9 cellular contexts compared by ENCODE assay signal in the genomic region with DNA sequence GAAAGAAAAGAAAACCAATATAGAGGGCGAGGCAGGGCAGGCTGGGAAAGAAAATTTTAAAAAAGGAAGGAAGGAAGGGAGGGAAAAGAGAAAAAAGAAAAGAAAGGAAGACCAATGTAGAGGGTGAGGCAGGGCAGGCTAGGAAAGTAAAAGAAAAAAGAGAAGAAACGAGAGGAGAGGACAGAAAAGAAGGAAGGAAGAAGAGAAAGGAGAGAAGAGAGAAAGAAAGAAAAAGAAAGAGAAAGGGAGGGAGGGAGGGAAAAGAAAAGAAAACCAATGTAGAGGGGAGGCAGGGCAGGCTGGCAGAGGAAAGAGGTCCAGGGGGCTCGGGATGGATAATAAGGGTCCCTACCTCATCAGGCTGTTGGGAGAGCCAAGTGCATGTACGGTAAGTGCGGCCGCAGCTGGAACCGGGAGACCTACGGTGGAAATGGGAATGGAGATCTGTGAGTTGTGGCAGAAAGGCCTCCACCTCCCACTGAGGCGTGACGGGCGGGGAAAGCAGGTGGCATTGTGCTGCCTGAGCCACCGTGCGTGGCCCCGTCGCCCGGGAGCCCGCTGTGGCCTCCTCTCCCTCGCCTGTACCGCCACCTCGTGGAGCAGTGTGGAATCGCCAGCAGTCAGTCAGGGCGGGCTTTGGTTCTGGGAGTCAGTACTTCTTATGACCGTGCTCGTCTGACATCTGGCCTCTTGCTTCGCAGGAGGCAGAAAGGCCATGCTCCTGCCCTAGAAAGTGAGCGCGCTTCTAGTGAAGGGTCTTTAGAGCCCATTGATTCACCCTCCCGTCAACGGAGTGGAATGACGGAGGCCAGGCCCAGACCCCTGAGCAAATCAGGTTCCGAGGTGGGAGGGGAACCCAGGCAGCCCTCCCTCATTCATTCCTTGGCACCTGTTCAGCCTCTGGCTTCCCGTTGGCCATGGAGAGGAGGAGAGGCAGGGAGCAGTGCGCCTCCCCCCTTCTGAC. TPM values are rescaled to one million over a fixed set of nuclear protein-coding genes. Genes with fewer than 3 reads are reported as not detected.
DNase-seq lines count a peak whose midpoint lies in the region; ATAC-seq and TF ChIP-seq lines count a peak whose summit lies in the region.
"Had no signal": no experiment of that assay in that cellular context is flagged by ENCODE, and none has a peak within 500 bp of the region (broad histone marks: within the 10 kb centered on the region; RNA-seq: fewer than 3 reads in every experiment).

No MANE protein-coding gene starts in this region.

- H3K27me3 Mint-ChIP-seq in CD4-positive, CD25-positive, alpha-beta regulatory T cell, result peaks cover 45% of the 10 kb centered on the region

- peak; percentile 81 to 89 (median 87) for DNase-seq in CD4-positive, CD25-positive, alpha-beta regulatory T cell
- DNase-seq in NCI-H82 (lab: John Stamatoyannopoulos, UW) (peak; percentile 92), dorsolateral prefrontal cortex (peak; percentile 69 to 91 (median 79)), lung (ENCODE audit: low spot score) (peak; percentile 90)
- peak; percentile 91 to 96 for DNase-seq in activated CD4-positive, alpha-beta T cell treated with anti-CD3 and anti-CD28 coated beads, Interleukin-2, amount 50 U/mL, for 4 hours
- DNase-seq in stimulated activated CD8-positive, alpha-beta memory T cell treated with anti-CD3 and anti-CD28 coated beads, Interleukin-12 subunit alpha, Interleukin-12 subunit beta, amount 100 ng/mL, for 1 hour (ENCODE audit: low read depth), result peak; percentile 89

- WGBS in lung, 2 donors, result 12% methylated on average over 33 of the region's 33 CpGs

- peak; percentile 98 to 100 for ATAC-seq in CD4-positive, CD25-positive, alpha-beta regulatory T cell (ENCODE audit: low read depth in 2 of 2)
- peak; percentile 92 for ATAC-seq in GM19438 (IDR thresholded peaks at IDR 0.05; ENCODE audit: low read depth, unreplicated experiment)
- peak; percentile 83 for ATAC-seq in HG03571 (IDR thresholded peaks at IDR 0.05; ENCODE audit: unreplicated experiment)
- peak; percentile 98 for ATAC-seq in lung (ENCODE audit: insufficient read depth, low FRiP score)

- H3K27me3 ChIP-seq in CD4-positive, CD25-positive, alpha-beta regulatory T cell (ENCODE audit: control insufficient read depth, insufficient read depth, low read length), result no peaks in the 10 kb centered on the region
- peaks cover 0 to 19% (median 5%) of the 10 kb centered on the region in 45 donors for H3K27me3 ChIP-seq in dorsolateral prefrontal cortex
- H3K27me3 ChIP-seq in lung (ENCODE audit: control insufficient read depth, insufficient read depth), result no peaks in the 10 kb centered on the region

- no peak overlapping the region for H3K4me3 ChIP-seq in CD4-positive, CD25-positive, alpha-beta regulatory T cell (ENCODE audit: low read depth, low read length)
- peak overlapping the region in 56 of 59 donors; percentile 10 to 65 (median 40) for H3K4me3 ChIP-seq in dorsolateral prefrontal cortex
- H3K4me3 ChIP-seq in lung, result no peak overlapping the region

- peak overlapping the region in 1 of 3 donors; percentile 83 for H3K27ac Mint-ChIP-seq in CD4-positive, CD25-positive, alpha-beta regulatory T cell

- intact Hi-C loops in dorsolateral prefrontal cortex (cut with DNase I), result loop anchor here (2.0 to 10.0 kb wide), 2 partner anchors 87 to 89 kb away; no protein-coding TSS in a partner anchor

- no peaks in the 10 kb centered on the region for H3K9me3 ChIP-seq in CD4-positive, CD25-positive, alpha-beta regulatory T cell (ENCODE audit: control insufficient read depth in 2 of 2, low read length in 2 of 2)
- peaks cover 0 to 2% of the 10 kb centered on the region in 2 donors for H3K9me3 ChIP-seq in lung (ENCODE audit: control insufficient read depth in 2 of 2, insufficient read depth in 1 of 2, low read length in 1 of 2)

- peaks cover 0 to 10% (median 2%) of the 10 kb centered on the region in 4 donors for H3K4me1 Mint-ChIP-seq in CD4-positive, CD25-positive, alpha-beta regulatory T cell

- no peaks in the 10 kb centered on the region for H3K36me3 ChIP-seq in CD4-positive, CD25-positive, alpha-beta regulatory T cell (ENCODE audit: control insufficient read depth, insufficient read depth, low read length)
- H3K36me3 ChIP-seq in lung (ENCODE audit: control insufficient read depth in 2 of 2, insufficient read depth in 2 of 2, low read length in 2 of 2), result no peaks in the 10 kb centered on the region

- H3K9me3 Mint-ChIP-seq in CD4-positive, CD25-positive, alpha-beta regulatory T cell, result no peaks in the 10 kb centered on the region

- H3K4me3 Mint-ChIP-seq in CD4-positive, CD25-positive, alpha-beta regulatory T cell, result peak overlapping the region in 2 of 4 donors; percentile 38 to 69

- no peak overlapping the region for H3K27ac ChIP-seq in CD4-positive, CD25-positive, alpha-beta regulatory T cell (ENCODE audit: insufficient read depth, low read length, poor library complexity, severe bottlenecking)
- H3K27ac ChIP-seq in dorsolateral prefrontal cortex (peak overlapping the region in 1 of 59 donors; percentile 28), lung (ENCODE audit: low read depth in 1 of 2, low read length in 1 of 2) (no peak overlapping the region)

- TF ChIP-seq CTCF in dorsolateral prefrontal cortex (IDR thresholded peaks at IDR 0.05 in 54 of 56, conservative IDR thresholded peaks at IDR 0.05 in 2 of 56; ENCODE audit: low read depth in 1 of 56, partially characterized antibody in 56 of 56), result peak; percentile 87 to 99 (median 98)
- peak; percentile 99 for TF ChIP-seq CTCF in lung (IDR thresholded peaks at IDR 0.05; ENCODE audit: control extremely low read depth, extremely low read depth)

- H3K36me3 Mint-ChIP-seq in CD4-positive, CD25-positive, alpha-beta regulatory T cell, result no peaks in the 10 kb centered on the region

- H3K4me1 ChIP-seq in CD4-positive, CD25-positive, alpha-beta regulatory T cell (ENCODE audit: control insufficient read depth, insufficient read depth, low read length, poor library complexity, severe bottlenecking), result peaks cover 7% of the 10 kb centered on the region
- H3K4me1 ChIP-seq in lung (ENCODE audit: control insufficient read depth in 2 of 2, insufficient read depth in 2 of 2, low read length in 2 of 2), result no peaks in the 10 kb centered on the region

RNA-seq across cellular contexts. Expression of a gene that starts 10.4 kb away (rescaled TPM):
- 43.7 TPM for total RNA-seq in CD4-positive, CD25-positive, alpha-beta regulatory T cell
- 100 to 1,000 TPM; 166 to 198 (median 170) TPM for polyA plus RNA-seq in CD4-positive, CD25-positive, alpha-beta regulatory T cell
- 100 to 1,000 TPM in 35 of 120 experiments, 10 to 100 TPM in 85; 65.7 to 132 (median 91.9) TPM for total RNA-seq in dorsolateral prefrontal cortex
- 100 to 1,000 TPM in 1 of 2 donors, 10 to 100 TPM in 1; 64.7 to 136 TPM for total RNA-seq in lung
- polyA plus RNA-seq in lung, result 100 to 1,000 TPM; 127 to 199 TPM

RNA-seq across cellular contexts. Expression of a gene that starts 23.1 kb away (rescaled TPM):
- total RNA-seq in CD4-positive, CD25-positive, alpha-beta regulatory T cell, result not detected
- under 1 TPM in 1 of 4 donors, not detected in 3; 0.11 TPM for polyA plus RNA-seq in CD4-positive, CD25-positive, alpha-beta regulatory T cell
- total RNA-seq in dorsolateral prefrontal cortex, result under 1 TPM in 5 of 120 experiments, not detected in 115; 0.12 to 0.21 (median 0.16) TPM
- total RNA-seq in lung, result not detected
- not detected for polyA plus RNA-seq in lung
- total RNA-seq: activated CD8-positive, alpha-beta memory T cell treated with anti-CD3 and anti-CD28 coated beads for 36 hours had no signal

RNA-seq across cellular contexts. Expression of a gene that starts 33.2 kb away (rescaled TPM):
- total RNA-seq in CD4-positive, CD25-positive, alpha-beta regulatory T cell, result 22.0 TPM
- polyA plus RNA-seq in CD4-positive, CD25-positive, alpha-beta regulatory T cell, result 10 to 100 TPM; 32.8 to 39.9 (median 35.7) TPM
- total RNA-seq in dorsolateral prefrontal cortex (10 to 100 TPM; 30.6 to 55.2 (median 42.7) TPM), lung (10 to 100 TPM; 24.4 to 46.1 TPM)
- 10 to 100 TPM; 33.6 to 38.7 TPM for polyA plus RNA-seq in lung

RNA-seq across cellular contexts. Expression of a gene that starts 40.3 kb away (rescaled TPM):
- total RNA-seq in CD4-positive, CD25-positive, alpha-beta regulatory T cell, result 79.5 TPM
- 10 to 100 TPM; 63.1 to 77.1 (median 64.5) TPM for polyA plus RNA-seq in CD4-positive, CD25-positive, alpha-beta regulatory T cell
- total RNA-seq in dorsolateral prefrontal cortex, result 10 to 100 TPM; 27.5 to 66.1 (median 44.7) TPM
- 100 to 1,000 TPM in 1 of 2 donors, 10 to 100 TPM in 1; 35.9 to 140 TPM for total RNA-seq in lung
- polyA plus RNA-seq in lung, result 100 to 1,000 TPM; 121 to 168 TPM

RNA-seq across cellular contexts. Expression of a gene that starts 50.7 kb away (rescaled TPM):
- total RNA-seq in CD4-positive, CD25-positive, alpha-beta regulatory T cell, result 2.5 TPM
- polyA plus RNA-seq in CD4-positive, CD25-positive, alpha-beta regulatory T cell, result under 1 TPM; 0.07 to 0.41 (median 0.34) TPM
- total RNA-seq in dorsolateral prefrontal cortex (10 to 100 TPM in 30 of 120 experiments, 1 to 10 TPM in 90; 2.7 to 13.4 (median 8.4) TPM), lung (10 to 100 TPM; 10.9 to 11.4 TPM)
- polyA plus RNA-seq in lung, result 1 to 10 TPM; 6.1 to 6.3 TPM

Comparison
In these comparisons a context has a peak if more than half of its experiments do, and no peak if none do; other contexts are left out.
1. H3K4me3 ChIP-seq: peak in dorsolateral prefrontal cortex (56 of 59); none in CD4-positive, CD25-positive, alpha-beta regulatory T cell (single experiment) and lung (single experiment).
2. Peak in every context shown above with its lines, with median percentiles within 50 percentile points of each other: ATAC-seq and DNase-seq.